14 cellular contexts compared by ENCODE assay signal in the genomic region with DNA sequence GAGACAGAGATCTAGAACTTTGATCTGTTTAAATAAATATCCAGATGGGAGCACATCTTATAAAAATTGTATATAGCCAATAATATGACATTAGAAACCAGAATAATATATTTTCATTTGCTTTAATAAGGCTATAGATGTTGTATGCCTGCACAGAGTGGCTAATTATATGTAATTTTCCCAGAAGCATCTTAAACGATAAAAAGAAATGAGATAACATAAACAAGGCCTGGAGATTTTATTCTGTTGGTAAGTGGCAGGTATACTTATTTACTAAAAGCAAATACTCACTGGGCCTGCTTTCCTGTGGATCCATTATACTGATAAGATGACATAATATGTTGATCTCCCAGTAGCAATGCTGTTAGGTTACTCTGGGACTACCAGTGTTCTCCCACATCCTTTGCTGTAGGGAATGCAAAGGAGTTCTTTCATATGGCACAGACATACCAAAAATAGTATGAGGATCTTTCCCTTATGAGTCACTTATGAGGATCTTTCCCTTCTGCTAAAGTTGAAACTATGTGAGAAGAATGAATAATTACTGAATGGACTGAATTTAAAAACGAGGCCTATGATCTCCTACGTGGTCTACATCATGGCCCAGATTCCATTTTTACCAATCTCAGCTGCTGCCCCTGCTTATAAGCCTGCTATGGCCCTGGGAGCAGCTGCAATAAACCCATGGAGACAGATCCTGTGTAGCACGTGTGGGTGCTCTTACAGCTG.
DNase-seq lines count a peak whose midpoint lies in the region; ATAC-seq, FAIRE-seq and TF ChIP-seq lines count a peak whose summit lies in the region.
"Had no signal": no experiment of that assay in that cellular context is flagged by ENCODE, and none has a peak within 500 bp of the region (broad histone marks: within the 10 kb centered on the region; RNA-seq: fewer than 3 reads in every experiment).

No MANE protein-coding gene starts in this region.

- H4K20me1 ChIP-seq in fibroblast of lung (ENCODE audit: control insufficient read depth, extremely low read depth, insufficient read depth, low read length), result no peaks in the 10 kb centered on the region

- no peak for FAIRE-seq in D721Med (lab: Jason Lieb, UNC)

- H2AFZ ChIP-seq in fibroblast of lung (ENCODE audit: low read length), result peak overlapping the region; percentile 34

- peak overlapping the region; percentile 51 for H3K27ac ChIP-seq in SJCRH30
- peak overlapping the region; percentile 58 for H3K27ac ChIP-seq in fibroblast of lung (ENCODE audit: insufficient read depth, low read length)
- H3K27ac ChIP-seq in coronary artery, result no peak overlapping the region
- H3K27ac ChIP-seq: ovary, SK-N-MC had no signal

- H3K4me3 ChIP-seq in SJCRH30 (no peak overlapping the region), fibroblast of lung (replicated peaks in 1 of 4; ENCODE audit: control extremely low read depth in 1 of 4, insufficient read depth in 1 of 4, low read depth in 3 of 4, low read length in 4 of 4) (no peak overlapping the region), coronary artery (no peak overlapping the region)
- H3K4me3 ChIP-seq: ovary, SK-N-MC had no signal

- H3K4me1 ChIP-seq in SJCRH30, result peaks cover 12% of the 10 kb centered on the region
- H3K4me1 ChIP-seq in fibroblast of lung (ENCODE audit: control insufficient read depth, extremely low read depth, insufficient read depth, low read length), result peaks cover 5% of the 10 kb centered on the region

- peak; percentile 61 for DNase-seq in GM04504 (ENCODE audit: low read depth)
- DNase-seq in SJCRH30, result peak; percentile 76 to 85
- peak; percentile 36 to 97 for DNase-seq in fibroblast of lung (ENCODE audit: low read depth in 2 of 2)
- DNase-seq in putamen (ENCODE audit: low spot score), result peak; percentile 46
- no peak for DNase-seq in SKM-1 treated with dmso at 0.1 percent for 144 hours (lab: John Stamatoyannopoulos, UW; ENCODE audit: unreplicated experiment)
- no peak for DNase-seq in D721Med (ENCODE audit: insufficient read length, low spot score)
- DNase-seq in coronary artery (ENCODE audit: low spot score), result no peak
- DNase-seq: activated naive CD8-positive, alpha-beta T cell treated with anti-CD3 and anti-CD28 coated beads for 36 hours; effector memory CD8-positive, alpha-beta T cell; NCI-H345; ovary; stimulated activated CD4-positive, alpha-beta T cell treated with anti-CD3 and anti-CD28 coated beads, Interleukin-4, amount 100 ng/mL, for 4 hours had no signal

- H3K4me2 ChIP-seq in fibroblast of lung (ENCODE audit: extremely low read depth, insufficient read depth, low read length), result peak overlapping the region; percentile 62

- TF ChIP-seq CTCF in fibroblast of lung (conservative IDR thresholded peaks at IDR 0.05 in 1 of 2, IDR thresholded peaks at IDR 0.05 in 1 of 2; ENCODE audit: low read depth in 1 of 2, low read length in 2 of 2) (no peak), D721Med (IDR thresholded peaks at IDR 0.05; ENCODE audit: insufficient read depth, missing control alignments) (no peak), coronary artery (IDR thresholded peaks at IDR 0.05) (no peak)

- no peaks in the 10 kb centered on the region for H3K36me3 ChIP-seq in SJCRH30
- H3K36me3 ChIP-seq in fibroblast of lung (ENCODE audit: control insufficient read depth, insufficient read depth, low read length), result no peaks in the 10 kb centered on the region
- H3K36me3 ChIP-seq: ovary had no signal

- no peak overlapping the region for H3K9ac ChIP-seq in fibroblast of lung (ENCODE audit: insufficient read depth, low read length)

- H3K27me3 ChIP-seq in SJCRH30 (no peaks in the 10 kb centered on the region), fibroblast of lung (ENCODE audit: control insufficient read depth, insufficient read depth, low read length) (no peaks in the 10 kb centered on the region)
- H3K27me3 ChIP-seq: ovary had no signal

- H3K9me3 ChIP-seq in SJCRH30 (replicated peaks), result no peaks in the 10 kb centered on the region
- H3K9me3 ChIP-seq in fibroblast of lung (ENCODE audit: control insufficient read depth, insufficient read depth, low read depth, low read length), result no peaks in the 10 kb centered on the region
- H3K9me3 ChIP-seq: ovary had no signal

- H3K79me2 ChIP-seq in fibroblast of lung (ENCODE audit: control insufficient read depth, insufficient read depth, low read length), result no peaks in the 10 kb centered on the region

- ATAC-seq in GM21825 (IDR thresholded peaks at IDR 0.05; ENCODE audit: unreplicated experiment), result no peak
- ATAC-seq: effector memory CD8-positive, alpha-beta T cell had no signal

Comparison
In these comparisons a context has a peak if more than half of its experiments do, and no peak if none do; other contexts are left out.
1. DNase-seq: peak in GM04504 (single experiment), SJCRH30 (2 of 2), fibroblast of lung (2 of 2) and putamen (single experiment); none in SKM-1 treated with dmso at 0.1 percent for 144 hours (single experiment), D721Med (single experiment) and coronary artery (single experiment).
2. H3K27ac ChIP-seq: peak in SJCRH30 (single experiment) and fibroblast of lung (single experiment); none in coronary artery (0 of 2).